Comparison of ENCODE assay signal across 2 cellular contexts in the genomic region with DNA sequence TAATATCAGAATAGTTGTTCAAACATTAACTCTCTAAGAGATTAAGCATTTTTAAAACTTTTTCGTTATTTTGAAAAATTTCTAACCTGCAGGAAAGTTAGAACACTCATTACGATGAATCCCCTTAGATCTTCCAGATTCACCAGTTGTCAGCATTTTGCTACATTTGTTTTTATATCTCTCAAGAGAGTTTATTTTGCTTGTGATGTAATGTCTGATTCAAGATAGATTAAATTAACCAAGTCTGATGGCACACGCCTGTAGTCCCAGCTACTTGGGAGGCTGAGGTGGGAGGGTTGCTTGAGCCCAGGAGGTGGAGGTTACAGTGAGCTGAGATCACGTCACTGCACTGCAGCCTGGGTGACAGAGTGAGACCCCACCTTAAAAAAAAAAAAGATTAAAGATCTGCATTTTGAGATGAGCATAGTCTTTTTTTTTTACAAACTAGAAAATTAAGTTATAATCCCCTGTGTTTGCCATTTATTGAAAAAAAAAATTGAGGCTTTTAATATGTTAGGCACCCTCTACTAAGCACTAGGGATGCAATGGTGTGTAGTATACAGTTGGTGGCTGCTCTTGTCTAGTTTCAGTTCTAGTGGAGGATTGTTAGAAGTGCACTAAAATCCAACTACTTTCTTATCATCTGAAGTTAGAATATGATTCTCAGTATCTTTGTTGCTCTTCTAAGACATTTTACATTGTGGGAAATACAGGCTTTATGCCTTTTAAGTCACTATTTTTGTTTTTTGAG.
TF ChIP-seq lines count a peak whose summit lies in the region.

No MANE protein-coding gene starts in this region.

TF ChIP-seq in SK-N-SH treated with all-trans-retinoic acid at 6 μM for 48 hours, 23 proteins besides CTCF, POLR2A, EP300 and RAD21:
- TF ChIP-seq CREB5 (CRISPR knock-in tag; IDR thresholded peaks at IDR 0.05; ENCODE audit: low read depth) (0 out of 2 replicates have a peak, but pooled peaks have one; percentile 27), ISL1 (CRISPR knock-in tag; IDR thresholded peaks at IDR 0.05) (0 out of 2 replicates have a peak, but pooled peaks have one; percentile 8)
- TF ChIP-seq, protein P1, sequence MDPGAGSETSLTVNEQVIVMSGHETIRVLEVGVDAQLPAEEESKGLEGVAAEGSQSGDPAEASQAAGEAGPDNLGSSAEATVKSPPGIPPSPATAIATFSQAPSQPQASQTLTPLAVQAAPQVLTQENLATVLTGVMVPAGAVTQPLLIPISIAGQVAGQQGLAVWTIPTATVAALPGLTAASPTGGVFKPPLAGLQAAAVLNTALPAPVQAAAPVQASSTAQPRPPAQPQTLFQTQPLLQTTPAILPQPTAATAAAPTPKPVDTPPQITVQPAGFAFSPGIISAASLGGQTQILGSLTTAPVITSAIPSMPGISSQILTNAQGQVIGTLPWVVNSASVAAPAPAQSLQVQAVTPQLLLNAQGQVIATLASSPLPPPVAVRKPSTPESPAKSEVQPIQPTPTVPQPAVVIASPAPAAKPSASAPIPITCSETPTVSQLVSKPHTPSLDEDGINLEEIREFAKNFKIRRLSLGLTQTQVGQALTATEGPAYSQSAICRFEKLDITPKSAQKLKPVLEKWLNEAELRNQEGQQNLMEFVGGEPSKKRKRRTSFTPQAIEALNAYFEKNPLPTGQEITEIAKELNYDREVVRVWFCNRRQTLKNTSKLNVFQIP (CRISPR knock-in tag; IDR thresholded peaks at IDR 0.05; ENCODE audit: borderline replicate concordance, low read depth), result no peak

TF ChIP-seq in SK-N-SH, 30 proteins besides CTCF, POLR2A, EP300 and RAD21 (continued from another document):
- TF ChIP-seq, protein P2, sequence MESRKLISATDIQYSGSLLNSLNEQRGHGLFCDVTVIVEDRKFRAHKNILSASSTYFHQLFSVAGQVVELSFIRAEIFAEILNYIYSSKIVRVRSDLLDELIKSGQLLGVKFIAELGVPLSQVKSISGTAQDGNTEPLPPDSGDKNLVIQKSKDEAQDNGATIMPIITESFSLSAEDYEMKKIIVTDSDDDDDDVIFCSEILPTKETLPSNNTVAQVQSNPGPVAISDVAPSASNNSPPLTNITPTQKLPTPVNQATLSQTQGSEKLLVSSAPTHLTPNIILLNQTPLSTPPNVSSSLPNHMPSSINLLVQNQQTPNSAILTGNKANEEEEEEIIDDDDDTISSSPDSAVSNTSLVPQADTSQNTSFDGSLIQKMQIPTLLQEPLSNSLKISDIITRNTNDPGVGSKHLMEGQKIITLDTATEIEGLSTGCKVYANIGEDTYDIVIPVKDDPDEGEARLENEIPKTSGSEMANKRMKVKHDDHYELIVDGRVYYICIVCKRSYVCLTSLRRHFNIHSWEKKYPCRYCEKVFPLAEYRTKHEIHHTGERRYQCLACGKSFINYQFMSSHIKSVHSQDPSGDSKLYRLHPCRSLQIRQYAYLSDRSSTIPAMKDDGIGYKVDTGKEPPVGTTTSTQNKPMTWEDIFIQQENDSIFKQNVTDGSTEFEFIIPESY (IDR thresholded peaks at IDR 0.05; ENCODE audit: borderline replicate concordance, low read depth), result no peak
- TF ChIP-seq RFX5 (IDR thresholded peaks at IDR 0.05; ENCODE audit: low read length) (no peak), RXRA (IDR thresholded peaks at IDR 0.05; ENCODE audit: borderline replicate concordance, low read depth) (no peak), USF1 (IDR thresholded peaks at IDR 0.05; ENCODE audit: borderline replicate concordance, low read depth) (no peak), ELF1 (IDR thresholded peaks at IDR 0.05) (no peak)
- TF ChIP-seq, protein P3, sequence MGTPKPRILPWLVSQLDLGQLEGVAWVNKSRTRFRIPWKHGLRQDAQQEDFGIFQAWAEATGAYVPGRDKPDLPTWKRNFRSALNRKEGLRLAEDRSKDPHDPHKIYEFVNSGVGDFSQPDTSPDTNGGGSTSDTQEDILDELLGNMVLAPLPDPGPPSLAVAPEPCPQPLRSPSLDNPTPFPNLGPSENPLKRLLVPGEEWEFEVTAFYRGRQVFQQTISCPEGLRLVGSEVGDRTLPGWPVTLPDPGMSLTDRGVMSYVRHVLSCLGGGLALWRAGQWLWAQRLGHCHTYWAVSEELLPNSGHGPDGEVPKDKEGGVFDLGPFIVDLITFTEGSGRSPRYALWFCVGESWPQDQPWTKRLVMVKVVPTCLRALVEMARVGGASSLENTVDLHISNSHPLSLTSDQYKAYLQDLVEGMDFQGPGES (IDR thresholded peaks at IDR 0.05; ENCODE audit: low read depth, low read length), result no peak
TF ChIP-seq in SK-N-SH: peak in this region for 0.
